Comparison of ENCODE assay signal across 8 cellular contexts in genomic region chr10:29811751-29812427, GRCh38.
DNase-seq lines count a peak whose midpoint lies in the region; ATAC-seq and TF ChIP-seq lines count a peak whose summit lies in the region.

No MANE protein-coding gene starts in this region.

- H3K27ac ChIP-seq in right atrium auricular region, result peak overlapping the region; percentile 57 to 73

- H3K27me3 ChIP-seq in adipocyte (replicated peaks; ENCODE audit: control insufficient read depth, insufficient read depth, low read length) (peaks cover 5% of the 10 kb centered on the region), right atrium auricular region (no peaks in the 10 kb centered on the region)

- no peak for ATAC-seq in GM18867 (IDR thresholded peaks at IDR 0.05; ENCODE audit: unreplicated experiment)

- DNase-seq in AG04449 (ENCODE audit: low read depth, low spot score) (peak; percentile 91), HT-29 (ENCODE audit: low spot score) (peak; percentile 41), adipocyte (ENCODE audit: low read depth) (peak; percentile 96), right atrium auricular region (ENCODE audit: low spot score) (no peak), NCI-H2107 (lab: John Stamatoyannopoulos, UW) (no peak), HUDEP-2 (lab: John Stamatoyannopoulos, UW; ENCODE audit: unreplicated experiment in 76 of 76) (no peak)
- peak; percentile 31 for DNase-seq in stimulated activated CD8-positive, alpha-beta memory T cell treated with anti-CD3 and anti-CD28 coated beads, Interleukin-4, amount 100 ng/mL, for 48 hours

- H3K4me3 ChIP-seq in AG04449 (ENCODE audit: low read depth, low read length) (no peak overlapping the region), adipocyte (ENCODE audit: low read length) (peak overlapping the region; percentile 27), right atrium auricular region (no peak overlapping the region)

- H3K9me3 ChIP-seq in adipocyte (ENCODE audit: control insufficient read depth, low read length), result no peaks in the 10 kb centered on the region
- no peaks in the 10 kb centered on the region for H3K9me3 ChIP-seq in right atrium auricular region

- H3K36me3 ChIP-seq in adipocyte (ENCODE audit: control insufficient read depth, insufficient read depth, low read length, severe bottlenecking), result no peaks in the 10 kb centered on the region
- H3K36me3 ChIP-seq in right atrium auricular region, result no peaks in the 10 kb centered on the region

- POLR2A ChIA-PET in AG04449 (lab: Yijun Ruan, JAX), result interaction anchor here (0.8 to 1.1 kb wide), 2 partner anchors 37 to 152 kb away, joined by 3 read pairs; no protein-coding TSS in a partner anchor

- no peak for TF ChIP-seq CTCF in AG04449 (IDR thresholded peaks at IDR 0.05; ENCODE audit: insufficient read depth, low read length, missing control alignments)
- TF ChIP-seq CTCF in right atrium auricular region (IDR thresholded peaks at IDR 0.05), result no peak

- CTCF ChIA-PET in AG04449 (lab: Yijun Ruan, JAX), result interaction anchor here (1.2 kb wide), 1 partner anchor 14 kb away, joined by 3 read pairs; no protein-coding TSS in a partner anchor

- peak overlapping the region; percentile 59 for H3K9ac ChIP-seq in adipocyte (ENCODE audit: low read length)

- H3K4me1 ChIP-seq in adipocyte (ENCODE audit: control insufficient read depth, insufficient read depth, low read length), result peaks cover 23% of the 10 kb centered on the region
- H3K4me1 ChIP-seq in right atrium auricular region, result peaks cover 0 to 17% of the 10 kb centered on the region in 2 donors

Comparison
In these comparisons a context has a peak if more than half of its experiments do, and no peak if none do; other contexts are left out.
1. DNase-seq: peak in AG04449 (single experiment), HT-29 (single experiment), adipocyte (single experiment) and stimulated activated CD8-positive, alpha-beta memory T cell treated with anti-CD3 and anti-CD28 coated beads, Interleukin-4, amount 100 ng/mL, for 48 hours (single experiment); none in right atrium auricular region (single experiment), NCI-H2107 (single experiment) and HUDEP-2 (0 of 76).